8 cellular contexts compared by ENCODE assay signal in the genomic region with DNA sequence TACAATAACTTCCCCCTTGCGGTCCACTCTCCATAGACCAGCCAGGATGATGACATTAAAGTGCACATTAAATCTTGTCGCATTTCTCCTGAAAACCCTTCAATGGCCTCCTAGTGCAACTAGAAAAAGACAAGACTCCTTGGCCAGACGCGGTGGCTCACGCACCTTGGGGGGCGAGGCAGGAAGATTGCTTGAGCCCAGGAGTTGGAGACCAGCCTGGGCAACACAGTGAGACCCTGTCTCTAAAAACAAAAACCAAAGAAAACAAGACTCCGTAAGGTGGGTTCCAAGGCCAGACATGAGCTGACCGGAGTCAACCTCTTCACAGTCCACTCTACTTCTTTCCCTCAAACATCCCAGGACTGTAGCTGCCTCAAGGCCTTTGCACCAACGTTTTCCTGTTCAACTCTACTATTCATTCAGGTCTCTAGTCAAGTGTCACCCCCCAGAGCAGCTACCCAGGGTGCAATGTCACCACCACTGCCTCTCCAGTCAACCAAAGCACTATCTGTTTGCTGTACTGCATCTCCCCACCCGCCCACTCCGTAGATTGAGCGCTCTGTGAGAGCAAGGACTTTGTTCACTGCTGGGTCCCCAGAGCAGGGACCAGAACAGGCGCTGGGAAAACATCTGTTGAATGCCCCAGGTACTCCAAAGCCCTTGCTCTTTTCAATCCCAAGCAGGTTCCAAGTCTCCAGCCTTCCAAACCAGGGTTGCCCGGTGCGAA. TPM values are rescaled to one million over a fixed set of nuclear protein-coding genes. Genes with fewer than 3 reads are reported as not detected.
DNase-seq lines count a peak whose midpoint lies in the region; ATAC-seq and TF ChIP-seq lines count a peak whose summit lies in the region.

No MANE protein-coding gene starts in this region.

- H3K4me1 Mint-ChIP-seq in memory B cell, result peaks cover 17% of the 10 kb centered on the region

- POLR2A ChIA-PET in GM10248 (lab: Yijun Ruan, JAX), result no interaction called here

- no peak for TF ChIP-seq CTCF in GM10248 (IDR thresholded peaks at IDR 0.05; ENCODE audit: control extremely low read depth, extremely low read depth, low read depth, missing control alignments)
- no peak for TF ChIP-seq CTCF in brain microvascular endothelial cell (IDR thresholded peaks at IDR 0.05; ENCODE audit: low read depth, low read length, missing control alignments)

- H3K36me3 ChIP-seq in H7 (replicated peaks; ENCODE audit: control insufficient read depth, insufficient read depth, low read length), result peaks cover 2% of the 10 kb centered on the region
- peaks cover 7% of the 10 kb centered on the region for H3K36me3 ChIP-seq in brain microvascular endothelial cell (replicated peaks)

- no peaks in the 10 kb centered on the region for H3K27me3 ChIP-seq in H7 (ENCODE audit: control insufficient read depth, insufficient read depth, low read length)
- H3K27me3 ChIP-seq in brain microvascular endothelial cell (replicated peaks), result no peaks in the 10 kb centered on the region

- no peak overlapping the region for H3K27ac Mint-ChIP-seq in memory B cell

- no peaks in the 10 kb centered on the region for H3K9me3 Mint-ChIP-seq in memory B cell

- H3K27me3 Mint-ChIP-seq in memory B cell, result no peaks in the 10 kb centered on the region

- in situ Hi-C loops in brain microvascular endothelial cell (cut with HindIII; ENCODE audit: low pct_ligation_motif_present, low sequenced_read_pairs), result no loop called here

- peak overlapping the region; percentile 99 for H3K4me3 Mint-ChIP-seq in memory B cell

- H3K27ac ChIP-seq in brain microvascular endothelial cell (peak overlapping the region; percentile 91), substantia nigra (ENCODE audit: low read depth, low read length, poor library complexity, severe bottlenecking) (peak overlapping the region; percentile 94)

- peak overlapping the region; percentile 74 for H3K4me3 ChIP-seq in H7 (ENCODE audit: insufficient read depth, low read depth, low read length)
- peak overlapping the region; percentile 100 for H3K4me3 ChIP-seq in brain microvascular endothelial cell (ENCODE audit: low read depth, low read length)

- CTCF ChIA-PET in GM10248 (lab: Yijun Ruan, JAX), result interaction anchor here (0.7 to 1.8 kb wide), 4 partner anchors 8 to 239 kb away, joined by 3 to 7 read pairs (median 4); no protein-coding TSS in a partner anchor

- peak; percentile 13 for ATAC-seq in memory B cell (ENCODE audit: low read depth)

- peaks cover 4% of the 10 kb centered on the region for H3K36me3 Mint-ChIP-seq in memory B cell

- DNase-seq in GM10248 (ENCODE audit: extremely low spot score) (peak; percentile 52), H7 (no peak), NOMO-1 treated with DMSO at 0.1 percent for 48 hours (lab: John Stamatoyannopoulos, UW; ENCODE audit: unreplicated experiment) (peak; percentile 65), brain microvascular endothelial cell (no peak), memory B cell (ENCODE audit: low spot score in 2 of 2) (no peak), substantia nigra (lab: John Stamatoyannopoulos, UW) (no peak), NCI-H2196 (lab: John Stamatoyannopoulos, UW; ENCODE audit: unreplicated experiment) (no peak), CD1c-positive myeloid dendritic cell (ENCODE audit: extremely low spot score) (no peak)

RNA-seq across cellular contexts. Expression of a gene that starts 0.7 kb away (rescaled TPM):
- total RNA-seq in H7 (2014; rRNA removed; shearing (Covaris generic)), result 35.6 and 38.5 TPM in 2 replicates

RNA-seq across cellular contexts. Expression of a gene that starts 1.1 kb away (rescaled TPM):
- total RNA-seq in H7 (2014; rRNA removed; shearing (Covaris generic)), result 108 and 170 TPM in 2 replicates

RNA-seq across cellular contexts. Expression of a gene that starts 46.3 kb away (rescaled TPM):
- total RNA-seq in H7 (2014; rRNA removed; shearing (Covaris generic)), result 0.11 TPM in 1 of 2 replicates, not detected in the other

Comparison
In these comparisons a context has a peak if more than half of its experiments do, and no peak if none do; other contexts are left out.
1. DNase-seq: peak in GM10248 (single experiment) and NOMO-1 treated with DMSO at 0.1 percent for 48 hours (single experiment); none in H7 (single experiment), brain microvascular endothelial cell (single experiment), memory B cell (0 of 2), substantia nigra (0 of 49), NCI-H2196 (single experiment) and CD1c-positive myeloid dendritic cell (single experiment).